ENCODE assay signal across 8 cellular contexts in genomic region chr15:57560976-57561711, GRCh38. TPM values are rescaled to one million over a fixed set of nuclear protein-coding genes. Genes with fewer than 3 reads are reported as not detected.
DNase-seq lines count a peak whose midpoint lies in the region; TF ChIP-seq lines count a peak whose summit lies in the region.

No MANE protein-coding gene starts in this region.

- no peaks in the 10 kb centered on the region for H3K27me3 ChIP-seq in MM.1S (replicated peaks; ENCODE audit: insufficient read depth, low read length)
- H3K27me3 ChIP-seq in uterus = no peaks in the 10 kb centered on the region

- no peaks in the 10 kb centered on the region for H4K20me1 ChIP-seq in MM.1S (ENCODE audit: insufficient read depth, low read length)

- H3K27ac ChIP-seq in MM.1S (ENCODE audit: low read length) (no peak overlapping the region), uterus (peak overlapping the region; percentile 55 to 56)

- H3K4me1 ChIP-seq in MM.1S (ENCODE audit: low read length) = no peaks in the 10 kb centered on the region
- no peaks in the 10 kb centered on the region for H3K4me1 ChIP-seq in uterus

- H3F3A ChIP-seq in MM.1S (ENCODE audit: insufficient read depth, low read length) = no peaks in the 10 kb centered on the region

- intact Hi-C loops in posterior cingulate gyrus (cut with DNase I) (loop anchor here (5.0 kb wide), 2 partner anchors 76 to 506 kb away; partner anchors contain the start of gene ALDH1A2), uterus (cut with DNase I; ENCODE audit: low total_unique reads) (loop anchor here (5.0 kb wide), 1 partner anchor 51 kb away; no protein-coding TSS in a partner anchor)

- H3K9me3 ChIP-seq in MM.1S (replicated peaks; ENCODE audit: insufficient read depth, low read length) (no peaks in the 10 kb centered on the region), uterus (no peaks in the 10 kb centered on the region)

- H3K4me3 ChIP-seq in MM.1S (ENCODE audit: low read length) (no peak overlapping the region), uterus (no peak overlapping the region)

- H3K4me2 ChIP-seq in MM.1S (ENCODE audit: low read depth, low read length) = no peak overlapping the region

- no peaks in the 10 kb centered on the region for H3K9me2 ChIP-seq in MM.1S (replicated peaks; ENCODE audit: insufficient read depth, low read length)

- peak; percentile 87 for TF ChIP-seq CTCF in GM10266 (IDR thresholded peaks at IDR 0.05; ENCODE audit: control insufficient read depth, insufficient read depth, low read depth, missing control alignments)
- TF ChIP-seq CTCF in MM.1S (IDR thresholded peaks at IDR 0.05; ENCODE audit: low read length) = peak; percentile 91
- TF ChIP-seq CTCF in uterus (IDR thresholded peaks at IDR 0.05) = peak; percentile 89 to 96 (median 91)

- H3K36me3 ChIP-seq in MM.1S (replicated peaks; ENCODE audit: insufficient read depth, low read length) = no peaks in the 10 kb centered on the region
- no peaks in the 10 kb centered on the region for H3K36me3 ChIP-seq in uterus

- DNase-seq in GM10266 (ENCODE audit: extremely low spot score) (peak; percentile 72), HCEC 1CT (peak; percentile 57), MM.1S (peak; percentile 70), SK-N-DZ (ENCODE audit: low spot score) (peak; percentile 79), globus pallidus (ENCODE audit: low spot score) (peak; percentile 69), posterior cingulate gyrus (peak in 7 of 10 donors; percentile 33 to 94 (median 68)), uterus (peak; percentile 66 to 80)
- DNase-seq in activated naive CD4-positive, alpha-beta T cell treated with Interleukin-2 at 50 U/mL for 16 hours = peak; percentile 58

- TF ChIP-seq POLR2A in uterus (IDR thresholded peaks at IDR 0.05) = no peak

- H3K9ac ChIP-seq in MM.1S (ENCODE audit: low read length) = no peak overlapping the region

- no peak overlapping the region for H2AFZ ChIP-seq in MM.1S (ENCODE audit: low read length)

- no peaks in the 10 kb centered on the region for H3K79me2 ChIP-seq in MM.1S (ENCODE audit: low read length)

RNA-seq across cellular contexts. Expression of gene MYZAP, which starts 30.6 kb away (rescaled TPM):
- polyA plus RNA-seq in SK-N-DZ (2014; cell fraction: cytosol; rRNA removed) = 17.5 and 18.2 TPM in 2 replicates
- 9.1 and 9.2 TPM in 2 replicates for polyA plus RNA-seq in SK-N-DZ (2014; cell fraction: nucleus; rRNA removed)
- total RNA-seq in uterus = 10 to 100 TPM in 3 of 4 donors, 1 to 10 TPM in 1; 7.7 to 22.5 (median 18.2) TPM
